Comparison of ENCODE assay signal across 1 cellular context in genomic region chr7:27739301-27739913, GRCh38.
TF ChIP-seq lines count a peak whose summit lies in the region.

No MANE protein-coding gene starts in this region.

TF ChIP-seq in K562, 482 proteins besides CTCF, POLR2A, EP300 and RAD21 (continued from another document and continues in another):
- no peak for TF ChIP-seq CHD7 (IDR thresholded peaks at IDR 0.05; ENCODE audit: low read depth, low read length)
- TF ChIP-seq SMARCA4 (IDR thresholded peaks at IDR 0.05): peak; percentile 56; the same call in 1 of the 2 replicates
- TF ChIP-seq SMARCC2 (IDR thresholded peaks at IDR 0.05; ENCODE audit: low read depth): 0 out of 2 replicates have a peak, but pooled peaks have one; percentile 36
- 0 out of 2 replicates have a peak, but pooled peaks have one; percentile 30 for TF ChIP-seq ZNF609 (CRISPR knock-in tag; IDR thresholded peaks at IDR 0.05; ENCODE audit: borderline replicate concordance)
- peak; percentile 28; the same call in 1 of the 2 replicates for TF ChIP-seq RNF2 (IDR thresholded peaks at IDR 0.05)
- peak; percentile 50 for TF ChIP-seq NFE2 (IDR thresholded peaks at IDR 0.05; ENCODE audit: low read depth)
- TF ChIP-seq THAP7 (CRISPR knock-in tag; IDR thresholded peaks at IDR 0.05): 0 out of 2 replicates have a peak, but pooled peaks have one; percentile 29
- peak; percentile 62; the same call in 1 of the 2 replicates for TF ChIP-seq BACH1 (tag; IDR thresholded peaks at IDR 0.05)
- TF ChIP-seq PRPF4 (IDR thresholded peaks at IDR 0.05; ENCODE audit: insufficient read depth, low read depth, low read length, poor library complexity, severe bottlenecking): no peak
- 0 out of 4 replicates have a peak, but pooled peaks of 1 of the 2 experiments have one; percentile 37 for TF ChIP-seq NRF1 (conservative IDR thresholded peaks at IDR 0.05 in 1 of 2, IDR thresholded peaks at IDR 0.05 in 1 of 2)
- TF ChIP-seq FOXM1 (IDR thresholded peaks at IDR 0.05; ENCODE audit: low read depth): 0 out of 2 replicates have a peak, but pooled peaks have one; percentile 7
- no peak for TF ChIP-seq FOXM1 (CRISPR knock-in tag; IDR thresholded peaks at IDR 0.05; ENCODE audit: low read depth)
- TF ChIP-seq NONO (IDR thresholded peaks at IDR 0.05; ENCODE audit: low read depth in 2 of 2, low read length in 1 of 2): 0 out of 4 replicates have a peak, but pooled peaks of 1 of the 2 experiments have one; percentile 14
- TF ChIP-seq ZNF146 (CRISPR knock-in tag; IDR thresholded peaks at IDR 0.05; ENCODE audit: unreplicated experiment): peak; percentile 57
- peak; percentile 55; the same call in 1 of the 2 replicates for TF ChIP-seq ARID2 (IDR thresholded peaks at IDR 0.05)
- peak in 1 of 2 experiments; percentile 35; a peak in 1 of 4 replicates for TF ChIP-seq RCOR1 (IDR thresholded peaks at IDR 0.05; ENCODE audit: borderline replicate concordance in 1 of 2, low read depth in 2 of 2, low read length in 2 of 2)
- TF ChIP-seq SOX6 (IDR thresholded peaks at IDR 0.05): peak; percentile 40; the same call in 1 of the 2 replicates
- 0 out of 4 replicates have a peak, but pooled peaks of 1 of the 2 experiments have one; percentile 37 for TF ChIP-seq TEAD1 (CRISPR knock-in tag; IDR thresholded peaks at IDR 0.05)
- peak; percentile 59 for TF ChIP-seq SMARCE1 (IDR thresholded peaks at IDR 0.05)
- TF ChIP-seq CTBP1 (IDR thresholded peaks at IDR 0.05; ENCODE audit: borderline replicate concordance): peak; percentile 79; the same call in 1 of the 2 replicates
- no peak for TF ChIP-seq E2F5 (CRISPR knock-in tag; IDR thresholded peaks at IDR 0.05)
- no peak for TF ChIP-seq ESRRA (IDR thresholded peaks at IDR 0.05; ENCODE audit: borderline replicate concordance, low read depth)
- 0 out of 3 replicates have a peak, but pooled peaks of 1 of the 2 experiments have one; percentile 10 for TF ChIP-seq CBX3 (IDR thresholded peaks at IDR 0.05; ENCODE audit: borderline replicate concordance in 1 of 2, low read length in 2 of 2)
- peak; percentile 38 for TF ChIP-seq CHD1 (IDR thresholded peaks at IDR 0.05; ENCODE audit: low read length)
- TF ChIP-seq DPF2 (IDR thresholded peaks at IDR 0.05): peak; percentile 52; the same call in 1 of the 2 replicates
- TF ChIP-seq FOXJ3 (CRISPR knock-in tag; IDR thresholded peaks at IDR 0.05): no peak
- peak; percentile 9; the same call in 1 of the 2 replicates for TF ChIP-seq NBN (IDR thresholded peaks at IDR 0.05; ENCODE audit: low read depth)
- no peak for TF ChIP-seq ZSCAN32 (CRISPR knock-in tag; IDR thresholded peaks at IDR 0.05)
- TF ChIP-seq ZBTB5 (IDR thresholded peaks at IDR 0.05): no peak
- no peak for TF ChIP-seq TFAM (CRISPR knock-in tag; conservative IDR thresholded peaks at IDR 0.05)
- no peak for TF ChIP-seq ZNF224 (CRISPR knock-in tag; IDR thresholded peaks at IDR 0.05)
- TF ChIP-seq TOE1 (IDR thresholded peaks at IDR 0.05; ENCODE audit: borderline replicate concordance): no peak
- 0 out of 2 replicates have a peak, but pooled peaks have one; percentile 64 for TF ChIP-seq TOE1 (CRISPR knock-in tag; IDR thresholded peaks at IDR 0.05; ENCODE audit: borderline replicate concordance, low read depth)
- peak; percentile 33 for TF ChIP-seq HMBOX1 (IDR thresholded peaks at IDR 0.05)
- no peak for TF ChIP-seq PTRF (tag; IDR thresholded peaks at IDR 0.05)
- no peak for TF ChIP-seq BRD9 (IDR thresholded peaks at IDR 0.05; ENCODE audit: low read depth, partially characterized antibody)
- TF ChIP-seq ZNF134 (CRISPR knock-in tag; conservative IDR thresholded peaks at IDR 0.05): no peak
- peak; percentile 28; the same call in 1 of the 2 replicates for TF ChIP-seq PHTF2 (CRISPR knock-in tag; IDR thresholded peaks at IDR 0.05)
- TF ChIP-seq ZNF24 (IDR thresholded peaks at IDR 0.05): 0 out of 2 replicates have a peak, but pooled peaks have one; percentile 49
- TF ChIP-seq ZNF589 (CRISPR knock-in tag; IDR thresholded peaks at IDR 0.05; ENCODE audit: low read depth): 0 out of 2 replicates have a peak, but pooled peaks have one; percentile 25
